Comparison of ENCODE assay signal across 31 cellular contexts in genomic region chr9:136676297-136676794, GRCh38. TPM values are rescaled to one million over a fixed set of nuclear protein-coding genes. Genes with fewer than 3 reads are reported as not detected.
"Had no signal": no experiment of that assay in that cellular context is flagged by ENCODE, and none has a peak within 500 bp of the region (broad histone marks: within the 10 kb centered on the region; RNA-seq: fewer than 3 reads in every experiment).

No MANE protein-coding gene starts in this region.

- H3K9me3 Mint-ChIP-seq: activated CD4-positive, alpha-beta memory T cell treated with anti-CD3 and anti-CD28 coated beads, Interleukin-2, amount 10 ng/mL, durations not matched to agents 7 days and 5 days; activated CD4-positive, alpha-beta T cell treated with anti-CD3 and anti-CD28 coated beads, Interleukin-2, amount 10 ng/mL, durations not matched to agents 7 days and 5 days; activated naive CD4-positive, alpha-beta T cell treated with anti-CD3 and anti-CD28 coated beads, Interleukin-2, amount 10 ng/mL, durations not matched to agents 7 days and 5 days; activated naive CD8-positive, alpha-beta T cell treated with anti-CD3 and anti-CD28 coated beads, Interleukin-2, amount 10 ng/mL, durations not matched to agents 7 days and 5 days; activated T-cell treated with anti-CD3 and anti-CD28 coated beads, Interleukin-2, amount 50 U/mL, for 24 hours; dendritic cell treated with granulocyte-macrophage colony-stimulating factor and Interleukin-4, amounts not matched to agents 40 ng/mL and 50 ng/mL, for 4 days; mesothelial cell of epicardium; naive thymus-derived CD4-positive, alpha-beta T cell; stimulated activated naive B cell treated with anti-CD40 and anti-IgM and Interleukin-4, amounts not matched to agents 10 μg/mL and 1 μg/mL and 100 μg/mL, for 72 hours had no signal

- H3K36me3 ChIP-seq: brain microvascular endothelial cell had no signal

- H3K36me3 Mint-ChIP-seq: activated naive CD4-positive, alpha-beta T cell treated with anti-CD3 and anti-CD28 coated beads, Interleukin-2, amount 10 ng/mL, durations not matched to agents 7 days and 5 days; activated naive CD8-positive, alpha-beta T cell treated with anti-CD3 and anti-CD28 coated beads, Interleukin-2, amount 10 ng/mL, durations not matched to agents 7 days and 5 days; naive thymus-derived CD4-positive, alpha-beta T cell had no signal

- H3K4me1 Mint-ChIP-seq: activated CD4-positive, alpha-beta memory T cell treated with anti-CD3 and anti-CD28 coated beads, Interleukin-2, amount 10 ng/mL, durations not matched to agents 7 days and 5 days; activated CD4-positive, alpha-beta T cell treated with anti-CD3 and anti-CD28 coated beads, Interleukin-2, amount 10 ng/mL, durations not matched to agents 7 days and 5 days; activated naive CD4-positive, alpha-beta T cell treated with anti-CD3 and anti-CD28 coated beads, Interleukin-2, amount 10 ng/mL, durations not matched to agents 7 days and 5 days; activated naive CD8-positive, alpha-beta T cell treated with anti-CD3 and anti-CD28 coated beads, Interleukin-2, amount 10 ng/mL, durations not matched to agents 7 days and 5 days; mesothelial cell of epicardium had no signal

- H3K4me1 ChIP-seq: ascending aorta had no signal

- DNase-seq: activated CD4-positive, alpha-beta memory T cell treated with anti-CD3 and anti-CD28 coated beads, Interleukin-2, amount 10 ng/mL, durations not matched to agents 7 days and 5 days; activated CD4-positive, alpha-beta T cell treated with anti-CD3 and anti-CD28 coated beads, Interleukin-2, amount 10 ng/mL, durations not matched to agents 7 days and 5 days; activated CD4-positive, CD25-positive, alpha-beta regulatory T cell treated with anti-CD3 and anti-CD28 coated beads, Interleukin-2, amount 50 U/mL, for 72 hours; activated CD8-positive, alpha-beta memory T cell treated with anti-CD3 and anti-CD28 coated beads, Interleukin-2, amount 50 U/mL, for 48 hours; activated gamma-delta T cell; activated naive CD4-positive, alpha-beta T cell treated with anti-CD3 and anti-CD28 coated beads, Interleukin-2, amount 10 ng/mL, durations not matched to agents 7 days and 5 days; activated naive CD8-positive, alpha-beta T cell treated with anti-CD3 and anti-CD28 coated beads, Interleukin-2, amount 10 ng/mL, durations not matched to agents 7 days and 5 days; activated T-cell treated with anti-CD3 and anti-CD28 coated beads, Interleukin-2, amount 50 U/mL, for 24 hours; brain microvascular endothelial cell; caudate nucleus; effector CD4-positive, alpha-beta T cell; gastrocnemius medialis; glutamatergic neuron; islet precursor cell; left ventricle myocardium superior; mammary epithelial cell; naive thymus-derived CD4-positive, alpha-beta T cell; nucleus accumbens; psoas muscle; stimulated activated CD4-positive, alpha-beta T cell treated with anti-CD3 and anti-CD28 coated beads, Interleukin-15, amount 100 ng/mL, for 24 hours; stimulated activated CD4-positive, alpha-beta T cell treated with anti-CD3 and anti-CD28 coated beads, Interleukin-2, amount 100 ng/mL, for 24 hours; stimulated activated naive B cell treated with anti-CD40 and anti-IgM and Interleukin-4, amounts not matched to agents 10 μg/mL and 1 μg/mL and 100 μg/mL, for 72 hours; stomach; T-helper 17 cell; T1000; thyroid gland; WERI-Rb-1 had no signal

- H3K27ac Mint-ChIP-seq: activated CD4-positive, alpha-beta memory T cell treated with anti-CD3 and anti-CD28 coated beads, Interleukin-2, amount 10 ng/mL, durations not matched to agents 7 days and 5 days; activated CD4-positive, alpha-beta T cell treated with anti-CD3 and anti-CD28 coated beads, Interleukin-2, amount 10 ng/mL, durations not matched to agents 7 days and 5 days; activated naive CD4-positive, alpha-beta T cell treated with anti-CD3 and anti-CD28 coated beads, Interleukin-2, amount 10 ng/mL, durations not matched to agents 7 days and 5 days; activated naive CD8-positive, alpha-beta T cell treated with anti-CD3 and anti-CD28 coated beads, Interleukin-2, amount 10 ng/mL, durations not matched to agents 7 days and 5 days; activated T-cell treated with anti-CD3 and anti-CD28 coated beads, Interleukin-2, amount 50 U/mL, for 24 hours; dendritic cell treated with granulocyte-macrophage colony-stimulating factor and Interleukin-4, amounts not matched to agents 40 ng/mL and 50 ng/mL, for 4 days; mesothelial cell of epicardium; naive thymus-derived CD4-positive, alpha-beta T cell; stimulated activated naive B cell treated with anti-CD40 and anti-IgM and Interleukin-4, amounts not matched to agents 10 μg/mL and 1 μg/mL and 100 μg/mL, for 72 hours; T-helper 17 cell had no signal

- H3K27me3 ChIP-seq: brain microvascular endothelial cell, gastrocnemius medialis, pancreas, thyroid gland had no signal

- H3K9me3 ChIP-seq: ascending aorta, gastrocnemius medialis, pancreas, psoas muscle, stomach, thyroid gland had no signal

- ATAC-seq: gastrocnemius medialis; left ventricle myocardium superior; naive thymus-derived CD4-positive, alpha-beta T cell; psoas muscle; stimulated activated naive B cell treated with anti-CD40 and anti-IgM and Interleukin-4, amounts not matched to agents 10 μg/mL and 1 μg/mL and 100 μg/mL, for 72 hours; T-helper 17 cell had no signal

- H3K4me3 Mint-ChIP-seq: activated CD4-positive, alpha-beta memory T cell treated with anti-CD3 and anti-CD28 coated beads, Interleukin-2, amount 10 ng/mL, durations not matched to agents 7 days and 5 days; activated CD4-positive, alpha-beta T cell treated with anti-CD3 and anti-CD28 coated beads, Interleukin-2, amount 10 ng/mL, durations not matched to agents 7 days and 5 days; activated naive CD4-positive, alpha-beta T cell treated with anti-CD3 and anti-CD28 coated beads, Interleukin-2, amount 10 ng/mL, durations not matched to agents 7 days and 5 days; activated naive CD8-positive, alpha-beta T cell treated with anti-CD3 and anti-CD28 coated beads, Interleukin-2, amount 10 ng/mL, durations not matched to agents 7 days and 5 days; activated T-cell treated with anti-CD3 and anti-CD28 coated beads, Interleukin-2, amount 50 U/mL, for 24 hours; dendritic cell treated with granulocyte-macrophage colony-stimulating factor and Interleukin-4, amounts not matched to agents 40 ng/mL and 50 ng/mL, for 4 days; mesothelial cell of epicardium; naive thymus-derived CD4-positive, alpha-beta T cell; stimulated activated naive B cell treated with anti-CD40 and anti-IgM and Interleukin-4, amounts not matched to agents 10 μg/mL and 1 μg/mL and 100 μg/mL, for 72 hours; T-helper 17 cell had no signal

- H3K4me3 ChIP-seq: ascending aorta, gastrocnemius medialis, psoas muscle, stomach, thyroid gland had no signal

- H3K27me3 Mint-ChIP-seq: activated CD4-positive, alpha-beta memory T cell treated with anti-CD3 and anti-CD28 coated beads, Interleukin-2, amount 10 ng/mL, durations not matched to agents 7 days and 5 days; activated CD4-positive, alpha-beta T cell treated with anti-CD3 and anti-CD28 coated beads, Interleukin-2, amount 10 ng/mL, durations not matched to agents 7 days and 5 days; activated naive CD4-positive, alpha-beta T cell treated with anti-CD3 and anti-CD28 coated beads, Interleukin-2, amount 10 ng/mL, durations not matched to agents 7 days and 5 days; activated naive CD8-positive, alpha-beta T cell treated with anti-CD3 and anti-CD28 coated beads, Interleukin-2, amount 10 ng/mL, durations not matched to agents 7 days and 5 days; activated T-cell treated with anti-CD3 and anti-CD28 coated beads, Interleukin-2, amount 50 U/mL, for 24 hours; naive thymus-derived CD4-positive, alpha-beta T cell; T-helper 17 cell had no signal

- H3K27ac ChIP-seq: ascending aorta, brain microvascular endothelial cell, gastrocnemius medialis, psoas muscle, stomach, thyroid gland, WERI-Rb-1 had no signal

RNA-seq across cellular contexts. Expression of gene EGFL7, which starts 13.6 kb away (rescaled TPM):
- polyA plus RNA-seq: naive thymus-derived CD4-positive, alpha-beta T cell had no signal

RNA-seq across cellular contexts. Expression of gene DIPK1B, which starts 36.0 kb away (rescaled TPM):
- total RNA-seq: activated CD4-positive, alpha-beta T cell treated with anti-CD3 and anti-CD28 coated beads, Interleukin-2, amount 10 ng/mL, durations not matched to agents 7 days and 5 days had no signal
